ENCODE assay signal across 20 cellular contexts in genomic region chr15:88872106-88872505, GRCh38. TPM values are rescaled to one million over a fixed set of nuclear protein-coding genes. Genes with fewer than 3 reads are reported as not detected.
DNase-seq lines count a peak whose midpoint lies in the region; ATAC-seq lines count a peak whose summit lies in the region.
"Had no signal": no experiment of that assay in that cellular context is flagged by ENCODE, and none has a peak within 500 bp of the region (broad histone marks: within the 10 kb centered on the region; RNA-seq: fewer than 3 reads in every experiment).

No MANE protein-coding gene starts in this region.

- peaks cover 0 to 6% of the 10 kb centered on the region in 2 donors for H3K9me3 ChIP-seq in neuronal stem cell (replicated peaks in 1 of 2; ENCODE audit: control insufficient read depth in 2 of 2, insufficient read depth in 1 of 2, low read depth in 1 of 2, low read length in 2 of 2)
- H3K9me3 ChIP-seq: A549, Caco-2 had no signal

- H2BK120ac ChIP-seq in neuronal stem cell (ENCODE audit: low read depth, low read length): no peak overlapping the region

- H2AK5ac ChIP-seq in neuronal stem cell (ENCODE audit: low read depth, low read length): peak overlapping the region; percentile 27

- no peak overlapping the region for H2BK15ac ChIP-seq in neuronal stem cell (ENCODE audit: low read length)

- H2AFZ ChIP-seq in neuronal stem cell (ENCODE audit: low read length): no peak overlapping the region
- H2AFZ ChIP-seq: GM23248 had no signal

- no CpG with 5 or more reads among the region's 6 CpGs for WGBS in neuronal stem cell (ENCODE audit: extremely low coverage in 2 of 2, insufficient read length in 2 of 2, insufficient replicate concordance in 1 of 2), 2 donors

- H2BK12ac ChIP-seq in neuronal stem cell (ENCODE audit: low read length): no peak overlapping the region

- no peak overlapping the region for H4K8ac ChIP-seq in neuronal stem cell (ENCODE audit: low read depth, low read length)

- no peak overlapping the region for H3K4me2 ChIP-seq in neuronal stem cell (ENCODE audit: insufficient read depth, low read length, poor library complexity, severe bottlenecking)
- H3K4me2 ChIP-seq: A549 had no signal

- no peaks in the 10 kb centered on the region for H3K4me1 ChIP-seq in neuronal stem cell (ENCODE audit: control insufficient read depth in 2 of 2, insufficient read depth in 1 of 2, low read depth in 1 of 2, low read length in 2 of 2)
- H3K4me1 ChIP-seq: A549, Caco-2 had no signal

- H3K4ac ChIP-seq in neuronal stem cell (ENCODE audit: low read length): no peak overlapping the region

- no peaks in the 10 kb centered on the region for H3K36me3 ChIP-seq in neuronal stem cell (replicated peaks in 1 of 2; ENCODE audit: control insufficient read depth in 2 of 2, insufficient read depth in 2 of 2, low read length in 2 of 2)

- no peak overlapping the region for H3K27ac ChIP-seq in neuronal stem cell (replicated peaks; ENCODE audit: low read length)
- H3K27ac ChIP-seq: A549, GM23248 had no signal

- H3K23ac ChIP-seq in neuronal stem cell (ENCODE audit: low read depth, low read length, poor library complexity): no peak overlapping the region

- no peak overlapping the region for H3K9ac ChIP-seq in neuronal stem cell (ENCODE audit: low read depth, low read length, poor library complexity)
- H3K9ac ChIP-seq: GM23248 had no signal

- no peak overlapping the region for H3K4me3 ChIP-seq in neuronal stem cell (ENCODE audit: low read length in 2 of 2)
- H3K4me3 ChIP-seq: A549, GM23248 had no signal

- peak; percentile 34 to 71 for DNase-seq in NCI-H524 (lab: John Stamatoyannopoulos, UW)
- DNase-seq in NCI-H524 treated with DMSO at 0.1 percent for 48 hours (lab: John Stamatoyannopoulos, UW): no peak
- peak; percentile 15 for DNase-seq in M059J (ENCODE audit: low read depth)
- DNase-seq in neuronal stem cell (ENCODE audit: low spot score): no peak
- no peak for DNase-seq in SIG-M5 treated with dmso at 0.1 percent for 504 hours (lab: John Stamatoyannopoulos, UW; ENCODE audit: unreplicated experiment)
- DNase-seq in GM19238 (ENCODE audit: insufficient read length, low spot score): no peak
- DNase-seq: 8988T; ACHN; AML-193; C1 segment of cervical spinal cord; Caco-2; CD4-positive, CD25-positive, alpha-beta regulatory T cell; CD8-positive, alpha-beta T cell; DMS53; DMS79 treated with DMSO at 0.1 percent for 48 hours; GM23248; H9 had no signal

- H3K18ac ChIP-seq in neuronal stem cell (ENCODE audit: low read length): no peak overlapping the region

- H3K79me1 ChIP-seq in neuronal stem cell (ENCODE audit: low read depth, low read length): peaks cover 1% of the 10 kb centered on the region

- no peak overlapping the region for H4K91ac ChIP-seq in neuronal stem cell (ENCODE audit: low read depth, low read length, poor library complexity)

- no peak overlapping the region for H2BK5ac ChIP-seq in neuronal stem cell (ENCODE audit: low read length)

- no peak for ATAC-seq in activated CD4-positive, CD25-positive, alpha-beta regulatory T cell treated with anti-CD3 and anti-CD28 coated beads, Interleukin-2, amount 50 U/mL, for 24 hours
- ATAC-seq: A549; CD8-positive, alpha-beta T cell; HCT116 had no signal

- no peak overlapping the region for H3K14ac ChIP-seq in neuronal stem cell (ENCODE audit: low read length)

- peaks cover 0 to 6% (median 0%) of the 10 kb centered on the region in 3 experiments for H3K27me3 ChIP-seq in neuronal stem cell (ENCODE audit: control insufficient read depth in 3 of 3, insufficient read depth in 3 of 3, low read depth in 1 of 3, low read length in 3 of 3)

RNA-seq across cellular contexts. Expression of gene HAPLN3, which starts 23.2 kb away (rescaled TPM):
- total RNA-seq in M059J (2014; rRNA removed; shearing (Covaris generic)): 2.2 and 3.2 TPM in 2 replicates
- 14.9 TPM for polyA plus RNA-seq in neuronal stem cell (2013, experiment 1 of 2)
- polyA plus RNA-seq in neuronal stem cell (2013, experiment 2 of 2): 14.3 TPM

RNA-seq across cellular contexts. Expression of gene MFGE8, which starts 41.1 kb away (rescaled TPM):
- 83.4 and 99.0 TPM in 2 replicates for total RNA-seq in M059J (2014; rRNA removed; shearing (Covaris generic))
- polyA plus RNA-seq in neuronal stem cell (2013, experiment 1 of 2): 104 TPM
- polyA plus RNA-seq in neuronal stem cell (2013, experiment 2 of 2): 101 TPM

Comparison
In these comparisons a context has a peak if more than half of its experiments do, and no peak if none do; other contexts are left out.
1. DNase-seq: peak in NCI-H524 (2 of 2) and M059J (single experiment); none in NCI-H524 treated with DMSO at 0.1 percent for 48 hours (single experiment), neuronal stem cell (single experiment), SIG-M5 treated with dmso at 0.1 percent for 504 hours (single experiment) and GM19238 (single experiment).